In the genomic region with DNA sequence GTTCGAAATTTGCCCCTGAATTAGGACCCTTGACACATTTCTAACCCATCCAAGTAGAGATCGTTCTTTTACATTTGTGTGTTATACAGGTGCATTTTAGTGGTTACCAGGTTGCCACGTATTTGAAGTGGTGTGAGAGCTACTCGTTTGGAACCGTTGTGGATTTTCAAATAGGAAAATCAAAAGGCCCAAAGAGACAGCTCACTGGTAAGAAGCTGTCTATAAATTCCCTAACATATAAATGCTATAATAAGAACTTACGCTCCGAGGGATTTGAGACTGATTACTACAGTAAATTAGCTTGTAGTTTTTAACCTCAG, we compare ENCODE assay signal across 8 cellular contexts. TPM values are rescaled to one million over a fixed set of nuclear protein-coding genes. Genes with fewer than 3 reads are reported as not detected.
A peak's percentile ranks its signal among the peaks of the same experiment; 100 is the strongest.
DNase-seq lines count a peak whose midpoint lies in the region; ATAC-seq and TF ChIP-seq lines count a peak whose summit lies in the region.

No MANE protein-coding gene starts in this region.

- intact Hi-C loops in heart left ventricle (cut with DNase I) (loop anchor here (5.0 to 10.0 kb wide), 11 partner anchors 48 to 227 kb away; a partner anchor contains a TSS), left cardiac atrium (cut with DNase I) (loop anchor here (5.0 to 10.0 kb wide), 3 partner anchors 80 to 158 kb away; a partner anchor contains a TSS)

- TF ChIP-seq POLR2A in heart left ventricle (IDR thresholded peaks at IDR 0.05), result no peak

- 13 to 22% (median 18%) methylated on average over 7 of the region's 7 CpGs for WGBS in heart left ventricle, 4 donors

- no peaks in the 10 kb centered on the region for H3K27me3 ChIP-seq in heart left ventricle

- H3K9me3 Mint-ChIP-seq in T-helper 1 cell treated with Interleukin-12 subunit alpha and Interleukin-12 subunit beta and Interleukin-4 antibody, amounts not matched to agents 30 μg/mL and 1 μg/mL, for 36 hours, result peaks cover 6% of the 10 kb centered on the region

- peaks cover 5% of the 10 kb centered on the region for H3K36me3 Mint-ChIP-seq in T-helper 1 cell treated with Interleukin-12 subunit alpha and Interleukin-12 subunit beta and Interleukin-4 antibody, amounts not matched to agents 30 μg/mL and 1 μg/mL, for 36 hours (ENCODE audit: low read depth)

- peaks cover 0 to 7% (median 0%) of the 10 kb centered on the region in 9 donors for H3K36me3 ChIP-seq in heart left ventricle

- ATAC-seq in heart left ventricle (no peak), left cardiac atrium (no peak), GM21423 (IDR thresholded peaks at IDR 0.05; ENCODE audit: unreplicated experiment) (no peak), GM19328 (IDR thresholded peaks at IDR 0.05; ENCODE audit: unreplicated experiment) (no peak)

- peaks cover 0 to 52% (median 28%) of the 10 kb centered on the region in 12 donors for H3K4me1 ChIP-seq in heart left ventricle

- H3K4me3 ChIP-seq in heart left ventricle (peak overlapping the region; percentile 75 to 99 (median 92)), foreskin fibroblast (ENCODE audit: low read depth in 1 of 2, low read length in 2 of 2) (peak overlapping the region; percentile 66 to 96), skin epidermis (peak overlapping the region; percentile 79 to 98 (median 96))

- TF ChIP-seq CTCF in heart left ventricle (IDR thresholded peaks at IDR 0.05) (no peak), foreskin fibroblast (IDR thresholded peaks at IDR 0.05; ENCODE audit: low read depth, low read length) (no peak)

- peak overlapping the region; percentile 89 for H3K4me3 Mint-ChIP-seq in T-helper 1 cell treated with Interleukin-12 subunit alpha and Interleukin-12 subunit beta and Interleukin-4 antibody, amounts not matched to agents 30 μg/mL and 1 μg/mL, for 36 hours

- H3K27ac ChIP-seq in heart left ventricle, result peak overlapping the region; percentile 96 to 100 (median 99)
- H3K27ac ChIP-seq in skin epidermis, result peak overlapping the region in 20 of 21 experiments; percentile 95 to 100 (median 99)

- no peak for DNase-seq in heart left ventricle
- DNase-seq in left cardiac atrium, result no peak
- DNase-seq in foreskin fibroblast, result peak in 1 of 2 donors; percentile 26
- no peak for DNase-seq in GM19240 (ENCODE audit: insufficient read length, low spot score)

- peak overlapping the region; percentile 96 for H3K27ac Mint-ChIP-seq in T-helper 1 cell treated with Interleukin-12 subunit alpha and Interleukin-12 subunit beta and Interleukin-4 antibody, amounts not matched to agents 30 μg/mL and 1 μg/mL, for 36 hours

- no peaks in the 10 kb centered on the region for H3K27me3 Mint-ChIP-seq in T-helper 1 cell treated with Interleukin-12 subunit alpha and Interleukin-12 subunit beta and Interleukin-4 antibody, amounts not matched to agents 30 μg/mL and 1 μg/mL, for 36 hours (ENCODE audit: low read depth)

- no peaks in the 10 kb centered on the region for H3K9me3 ChIP-seq in heart left ventricle

- H3K4me1 Mint-ChIP-seq in T-helper 1 cell treated with Interleukin-12 subunit alpha and Interleukin-12 subunit beta and Interleukin-4 antibody, amounts not matched to agents 30 μg/mL and 1 μg/mL, for 36 hours (ENCODE audit: low read depth), result peaks cover 48% of the 10 kb centered on the region

RNA-seq across cellular contexts. Expression of a gene that starts 1.6 kb away (rescaled TPM):
- 10 to 100 TPM; 10.9 to 20.0 (median 15.5) TPM for total RNA-seq in heart left ventricle
- polyA plus RNA-seq in heart left ventricle, result 1 to 10 TPM; 6.1 to 8.5 TPM
- total RNA-seq in left cardiac atrium, result 10 to 100 TPM; 14.2 to 24.7 TPM
